7 cellular contexts compared by ENCODE assay signal in the genomic region with DNA sequence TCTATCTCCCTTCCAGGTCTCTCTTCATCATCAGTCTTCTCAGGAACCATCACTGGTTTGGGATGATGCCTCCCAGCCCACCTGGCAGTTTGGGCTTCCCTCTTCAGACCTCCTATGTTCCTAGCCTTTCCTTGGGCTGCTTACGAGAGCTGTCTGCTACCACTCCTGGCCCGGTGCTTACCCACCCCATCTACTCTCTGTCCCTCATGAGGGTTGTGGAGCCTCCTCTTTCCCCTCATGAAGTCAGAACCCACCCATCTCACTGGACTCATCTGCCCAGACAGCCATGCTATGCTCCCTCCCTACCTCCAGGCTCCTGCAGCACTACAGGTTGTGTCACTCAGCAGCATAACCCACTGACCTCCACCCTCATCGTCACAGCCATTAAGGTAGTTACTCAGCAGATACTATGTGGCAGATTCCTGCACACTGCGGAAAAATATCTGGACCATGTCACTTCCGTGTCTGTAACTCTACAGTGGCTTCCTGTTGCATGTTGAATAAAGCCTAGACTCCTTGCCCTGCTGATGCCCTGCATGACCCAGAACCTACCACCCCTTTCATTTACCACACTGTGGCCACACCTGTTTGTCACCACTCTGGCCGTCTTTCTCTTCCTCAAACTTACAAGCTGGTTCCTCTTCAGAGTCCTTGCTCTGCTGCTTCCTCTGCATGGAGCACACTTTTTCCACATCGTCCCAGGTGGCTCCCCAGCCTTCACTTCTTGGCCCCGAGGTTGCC. TPM values are rescaled to one million over a fixed set of nuclear protein-coding genes. Genes with fewer than 3 reads are reported as not detected.
DNase-seq lines count a peak whose midpoint lies in the region; ATAC-seq and TF ChIP-seq lines count a peak whose summit lies in the region.

No MANE protein-coding gene starts in this region.

- DNase-seq in SKM-1 treated with dmso at 0.1 percent for 144 hours (lab: John Stamatoyannopoulos, UW; ENCODE audit: unreplicated experiment): peak; percentile 98
- DNase-seq in left lung: peak in 1 of 2 donors; percentile 27
- no peak for DNase-seq in NCI-H82 (lab: John Stamatoyannopoulos, UW)
- no peak for DNase-seq in COR-L47 (lab: John Stamatoyannopoulos, UW)
- DNase-seq in NCI-H2196 (lab: John Stamatoyannopoulos, UW; ENCODE audit: unreplicated experiment): no peak

- peak overlapping the region in 1 of 2 donors; percentile 90 for H3K4me3 ChIP-seq in left lung

- H3K36me3 ChIP-seq in left lung: peaks cover 0 to 34% of the 10 kb centered on the region in 2 donors

- no peaks in the 10 kb centered on the region for H3K9me3 ChIP-seq in left lung

- H3K27me3 ChIP-seq in left lung: no peaks in the 10 kb centered on the region

- TF ChIP-seq CTCF in left lung (IDR thresholded peaks at IDR 0.05): no peak

- intact Hi-C loops in left lung (cut with DNase I): no loop called here

- ATAC-seq in GM18909 (IDR thresholded peaks at IDR 0.05; ENCODE audit: poor library complexity, unreplicated experiment) (peak; percentile 72), HG02943 (IDR thresholded peaks at IDR 0.05; ENCODE audit: low read depth, unreplicated experiment) (peak; percentile 65), left lung (peak; percentile 3)

- H3K27ac ChIP-seq in left lung: peak overlapping the region in 1 of 2 donors; percentile 98

- peaks cover 17 to 66% of the 10 kb centered on the region in 2 donors for H3K4me1 ChIP-seq in left lung

RNA-seq across cellular contexts. Expression of a gene that starts 2.0 kb away (rescaled TPM):
- 100 to 1,000 TPM in 1 of 2 donors, 10 to 100 TPM in 1; 93.3 to 119 TPM for total RNA-seq in left lung

RNA-seq across cellular contexts. Expression of a gene that starts 18.9 kb away (rescaled TPM):
- total RNA-seq in left lung: under 1 TPM in 1 of 2 donors, not detected in 1; 0.79 TPM

RNA-seq across cellular contexts. Expression of a gene that starts 35.8 kb away (rescaled TPM):
- 10 to 100 TPM; 16.7 to 26.4 TPM for total RNA-seq in left lung

RNA-seq across cellular contexts. Expression of a gene that starts 48.8 kb away (rescaled TPM):
- total RNA-seq in left lung: not detected

RNA-seq across cellular contexts. Expression of a gene that starts 57.7 kb away (rescaled TPM):
- total RNA-seq in left lung: 100 to 1,000 TPM; 167 to 195 TPM

Comparison
In these comparisons a context has a peak if more than half of its experiments do, and no peak if none do; other contexts are left out.
1. ATAC-seq: peak in every context shown above with its lines; median percentile 72 in GM18909; 65 in HG02943; 3 in left lung.